1 cellular context compared by ENCODE assay signal in genomic region chr14:91454155-91454554, GRCh38.
TF ChIP-seq lines count a peak whose summit lies in the region.

No MANE protein-coding gene starts in this region.

TF ChIP-seq in IMR-90, 13 proteins besides CTCF, POLR2A, EP300 and RAD21:
- TF ChIP-seq BHLHE40 (IDR thresholded peaks at IDR 0.05; ENCODE audit: low read depth, low read length) (no peak), RFX5 (IDR thresholded peaks at IDR 0.05; ENCODE audit: low read depth, low read length) (no peak), CHD1 (IDR thresholded peaks at IDR 0.05; ENCODE audit: low read depth, low read length) (no peak), RCOR1 (IDR thresholded peaks at IDR 0.05; ENCODE audit: insufficient replicate concordance, low read length) (no peak), ELK1 (IDR thresholded peaks at IDR 0.05; ENCODE audit: borderline replicate concordance, low read depth, low read length) (no peak), MAFK (IDR thresholded peaks at IDR 0.05; ENCODE audit: low read depth, low read length) (no peak), MXI1 (IDR thresholded peaks at IDR 0.05; ENCODE audit: borderline replicate concordance, low read depth, low read length) (no peak), MAZ (IDR thresholded peaks at IDR 0.05; ENCODE audit: borderline replicate concordance, low read depth, low read length) (no peak), SMC3 (IDR thresholded peaks at IDR 0.05; ENCODE audit: low read depth, low read length) (no peak), FOS (IDR thresholded peaks at IDR 0.05; ENCODE audit: low read depth, low read length) (no peak), CEBPB (IDR thresholded peaks at IDR 0.05; ENCODE audit: low read depth, low read length) (no peak), USF2 (IDR thresholded peaks at IDR 0.05; ENCODE audit: low read depth, low read length) (no peak), NFE2L2 (IDR thresholded peaks at IDR 0.05; ENCODE audit: low read depth, low read length) (no peak)
